ENCODE assay signal across 1 cellular context in the genomic region with DNA sequence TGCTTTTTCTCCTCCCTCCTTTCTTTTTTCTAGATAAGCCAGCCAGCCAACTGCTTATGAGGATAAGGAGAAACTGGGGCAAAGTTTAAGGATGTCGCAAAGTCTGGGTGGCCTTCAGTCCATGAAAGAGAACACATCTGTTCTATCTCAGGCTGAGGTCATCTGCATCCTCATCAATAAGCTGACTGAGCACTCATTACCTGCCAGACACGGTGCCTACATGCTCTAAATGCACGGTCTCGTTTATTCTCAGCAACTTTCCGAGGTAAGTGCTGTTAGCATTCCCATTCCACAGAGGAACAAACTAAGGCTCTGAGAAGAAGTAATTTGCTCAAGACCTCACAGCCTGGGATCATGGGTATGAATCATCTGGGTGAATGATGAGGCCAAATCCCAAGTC.
TF ChIP-seq lines count a peak whose summit lies in the region.

No MANE protein-coding gene starts in this region.

TF ChIP-seq in K562, 482 proteins besides CTCF, POLR2A, EP300 and RAD21 (continued from another document and continues in another):
- TF ChIP-seq, protein P1, sequence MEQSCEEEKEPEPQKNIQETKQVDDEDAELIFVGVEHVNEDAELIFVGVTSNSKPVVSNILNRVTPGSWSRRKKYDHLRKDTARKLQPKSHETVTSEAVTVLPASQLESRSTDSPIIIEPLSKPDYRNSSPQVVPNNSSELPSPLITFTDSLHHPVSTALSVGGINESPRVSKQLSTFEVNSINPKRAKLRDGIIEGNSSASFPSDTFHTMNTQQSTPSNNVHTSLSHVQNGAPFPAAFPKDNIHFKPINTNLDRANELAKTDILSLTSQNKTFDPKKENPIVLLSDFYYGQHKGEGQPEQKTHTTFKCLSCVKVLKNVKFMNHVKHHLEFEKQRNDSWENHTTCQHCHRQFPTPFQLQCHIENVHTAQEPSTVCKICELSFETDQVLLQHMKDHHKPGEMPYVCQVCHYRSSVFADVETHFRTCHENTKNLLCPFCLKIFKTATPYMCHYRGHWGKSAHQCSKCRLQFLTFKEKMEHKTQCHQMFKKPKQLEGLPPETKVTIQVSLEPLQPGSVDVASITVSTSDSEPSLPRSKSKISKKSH (CRISPR knock-in tag; IDR thresholded peaks at IDR 0.05) = no peak
- TF ChIP-seq ZNF212 (CRISPR knock-in tag; IDR thresholded peaks at IDR 0.05) (no peak), FOXA1 (IDR thresholded peaks at IDR 0.05; ENCODE audit: borderline replicate concordance) (no peak), FOXJ3 (CRISPR knock-in tag; IDR thresholded peaks at IDR 0.05) (no peak), HCFC1 (IDR thresholded peaks at IDR 0.05; ENCODE audit: low read depth, low read length) (no peak), ZNF121 (CRISPR knock-in tag; conservative IDR thresholded peaks at IDR 0.05) (no peak), MCM2 (IDR thresholded peaks at IDR 0.05; ENCODE audit: low read depth) (no peak), BCOR (IDR thresholded peaks at IDR 0.05) (peak; percentile 96), ARID1B (IDR thresholded peaks at IDR 0.05) (peak; percentile 67), BMI1 (IDR thresholded peaks at IDR 0.05; ENCODE audit: low read length) (no peak), ELF1 (tag; IDR thresholded peaks at IDR 0.05) (no peak), RBFOX2 (IDR thresholded peaks at IDR 0.05; ENCODE audit: low read depth, low read length) (no peak), TAF15 (IDR thresholded peaks at IDR 0.05; ENCODE audit: low read depth, low read length) (no peak), SRSF9 (IDR thresholded peaks at IDR 0.05; ENCODE audit: borderline replicate concordance, low read depth, low read length) (no peak), ZNF778 (CRISPR knock-in tag; IDR thresholded peaks at IDR 0.05) (no peak), ADNP (tag; IDR thresholded peaks at IDR 0.05) (peak; percentile 80; the same call in 1 of the 2 replicates), XRCC3 (IDR thresholded peaks at IDR 0.05) (no peak), ZNF165 (CRISPR knock-in tag; IDR thresholded peaks at IDR 0.05; ENCODE audit: borderline replicate concordance) (no peak), POLR3A (IDR thresholded peaks at IDR 0.05; ENCODE audit: borderline replicate concordance, extremely low read depth, insufficient read depth, insufficient read length) (no peak), FOXM1 (IDR thresholded peaks at IDR 0.05; ENCODE audit: low read depth) (no peak), FOXM1 (CRISPR knock-in tag; IDR thresholded peaks at IDR 0.05; ENCODE audit: low read depth) (no peak), ILF3 (IDR thresholded peaks at IDR 0.05; ENCODE audit: borderline replicate concordance) (no peak), CBFA2T2 (conservative IDR thresholded peaks at IDR 0.05) (peak; percentile 71), ZNF766 (CRISPR knock-in tag; conservative IDR thresholded peaks at IDR 0.05) (no peak), ATF1 (CRISPR knock-in tag; IDR thresholded peaks at IDR 0.05) (no peak), ATF1 (tag; IDR thresholded peaks at IDR 0.05) (no peak), ZNF644 (tag; IDR thresholded peaks at IDR 0.05; ENCODE audit: low read depth) (no peak), CREBBP (IDR thresholded peaks at IDR 0.05; ENCODE audit: low read depth, low read length) (no peak), HMGN3 (IDR thresholded peaks at IDR 0.05; ENCODE audit: borderline replicate concordance, extremely low read depth, insufficient read length, low read depth, low read length) (no peak), NFE2 (IDR thresholded peaks at IDR 0.05; ENCODE audit: low read depth) (no peak), NRF1 (conservative IDR thresholded peaks at IDR 0.05 in 1 of 2, IDR thresholded peaks at IDR 0.05 in 1 of 2) (no peak), ZNF507 (tag; conservative IDR thresholded peaks at IDR 0.05) (no peak), HMG20B (CRISPR knock-in tag; IDR thresholded peaks at IDR 0.05) (no peak)
- TF ChIP-seq, protein P2, sequence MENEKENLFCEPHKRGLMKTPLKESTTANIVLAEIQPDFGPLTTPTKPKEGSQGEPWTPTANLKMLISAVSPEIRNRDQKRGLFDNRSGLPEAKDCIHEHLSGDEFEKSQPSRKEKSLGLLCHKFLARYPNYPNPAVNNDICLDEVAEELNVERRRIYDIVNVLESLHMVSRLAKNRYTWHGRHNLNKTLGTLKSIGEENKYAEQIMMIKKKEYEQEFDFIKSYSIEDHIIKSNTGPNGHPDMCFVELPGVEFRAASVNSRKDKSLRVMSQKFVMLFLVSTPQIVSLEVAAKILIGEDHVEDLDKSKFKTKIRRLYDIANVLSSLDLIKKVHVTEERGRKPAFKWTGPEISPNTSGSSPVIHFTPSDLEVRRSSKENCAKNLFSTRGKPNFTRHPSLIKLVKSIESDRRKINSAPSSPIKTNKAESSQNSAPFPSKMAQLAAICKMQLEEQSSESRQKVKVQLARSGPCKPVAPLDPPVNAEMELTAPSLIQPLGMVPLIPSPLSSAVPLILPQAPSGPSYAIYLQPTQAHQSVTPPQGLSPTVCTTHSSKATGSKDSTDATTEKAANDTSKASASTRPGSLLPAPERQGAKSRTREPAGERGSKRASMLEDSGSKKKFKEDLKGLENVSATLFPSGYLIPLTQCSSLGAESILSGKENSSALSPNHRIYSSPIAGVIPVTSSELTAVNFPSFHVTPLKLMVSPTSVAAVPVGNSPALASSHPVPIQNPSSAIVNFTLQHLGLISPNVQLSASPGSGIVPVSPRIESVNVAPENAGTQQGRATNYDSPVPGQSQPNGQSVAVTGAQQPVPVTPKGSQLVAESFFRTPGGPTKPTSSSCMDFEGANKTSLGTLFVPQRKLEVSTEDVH (IDR thresholded peaks at IDR 0.05; ENCODE audit: low read depth, partially characterized antibody) = no peak
- TF ChIP-seq, protein P3, sequence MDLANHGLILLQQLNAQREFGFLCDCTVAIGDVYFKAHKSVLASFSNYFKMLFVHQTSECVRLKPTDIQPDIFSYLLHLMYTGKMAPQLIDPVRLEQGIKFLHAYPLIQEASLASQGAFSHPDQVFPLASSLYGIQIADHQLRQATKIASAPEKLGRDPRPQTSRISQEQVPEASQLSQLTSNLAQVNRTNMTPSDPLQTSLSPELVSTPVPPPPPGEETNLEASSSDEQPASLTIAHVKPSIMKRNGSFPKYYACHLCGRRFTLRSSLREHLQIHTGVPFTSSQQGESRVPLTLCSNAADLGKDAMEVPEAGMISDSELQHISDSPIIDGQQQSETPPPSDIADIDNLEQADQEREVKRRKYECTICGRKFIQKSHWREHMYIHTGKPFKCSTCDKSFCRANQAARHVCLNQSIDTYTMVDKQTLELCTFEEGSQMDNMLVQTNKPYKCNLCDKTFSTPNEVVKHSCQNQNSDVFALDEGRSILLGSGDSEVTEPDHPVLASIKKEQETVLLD (IDR thresholded peaks at IDR 0.05) = no peak
- TF ChIP-seq, protein P4, sequence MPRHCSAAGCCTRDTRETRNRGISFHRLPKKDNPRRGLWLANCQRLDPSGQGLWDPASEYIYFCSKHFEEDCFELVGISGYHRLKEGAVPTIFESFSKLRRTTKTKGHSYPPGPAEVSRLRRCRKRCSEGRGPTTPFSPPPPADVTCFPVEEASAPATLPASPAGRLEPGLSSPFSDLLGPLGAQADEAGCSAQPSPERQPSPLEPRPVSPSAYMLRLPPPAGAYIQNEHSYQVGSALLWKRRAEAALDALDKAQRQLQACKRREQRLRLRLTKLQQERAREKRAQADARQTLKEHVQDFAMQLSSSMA (CRISPR knock-in tag; IDR thresholded peaks at IDR 0.05) = no peak
- TF ChIP-seq, protein P5, sequence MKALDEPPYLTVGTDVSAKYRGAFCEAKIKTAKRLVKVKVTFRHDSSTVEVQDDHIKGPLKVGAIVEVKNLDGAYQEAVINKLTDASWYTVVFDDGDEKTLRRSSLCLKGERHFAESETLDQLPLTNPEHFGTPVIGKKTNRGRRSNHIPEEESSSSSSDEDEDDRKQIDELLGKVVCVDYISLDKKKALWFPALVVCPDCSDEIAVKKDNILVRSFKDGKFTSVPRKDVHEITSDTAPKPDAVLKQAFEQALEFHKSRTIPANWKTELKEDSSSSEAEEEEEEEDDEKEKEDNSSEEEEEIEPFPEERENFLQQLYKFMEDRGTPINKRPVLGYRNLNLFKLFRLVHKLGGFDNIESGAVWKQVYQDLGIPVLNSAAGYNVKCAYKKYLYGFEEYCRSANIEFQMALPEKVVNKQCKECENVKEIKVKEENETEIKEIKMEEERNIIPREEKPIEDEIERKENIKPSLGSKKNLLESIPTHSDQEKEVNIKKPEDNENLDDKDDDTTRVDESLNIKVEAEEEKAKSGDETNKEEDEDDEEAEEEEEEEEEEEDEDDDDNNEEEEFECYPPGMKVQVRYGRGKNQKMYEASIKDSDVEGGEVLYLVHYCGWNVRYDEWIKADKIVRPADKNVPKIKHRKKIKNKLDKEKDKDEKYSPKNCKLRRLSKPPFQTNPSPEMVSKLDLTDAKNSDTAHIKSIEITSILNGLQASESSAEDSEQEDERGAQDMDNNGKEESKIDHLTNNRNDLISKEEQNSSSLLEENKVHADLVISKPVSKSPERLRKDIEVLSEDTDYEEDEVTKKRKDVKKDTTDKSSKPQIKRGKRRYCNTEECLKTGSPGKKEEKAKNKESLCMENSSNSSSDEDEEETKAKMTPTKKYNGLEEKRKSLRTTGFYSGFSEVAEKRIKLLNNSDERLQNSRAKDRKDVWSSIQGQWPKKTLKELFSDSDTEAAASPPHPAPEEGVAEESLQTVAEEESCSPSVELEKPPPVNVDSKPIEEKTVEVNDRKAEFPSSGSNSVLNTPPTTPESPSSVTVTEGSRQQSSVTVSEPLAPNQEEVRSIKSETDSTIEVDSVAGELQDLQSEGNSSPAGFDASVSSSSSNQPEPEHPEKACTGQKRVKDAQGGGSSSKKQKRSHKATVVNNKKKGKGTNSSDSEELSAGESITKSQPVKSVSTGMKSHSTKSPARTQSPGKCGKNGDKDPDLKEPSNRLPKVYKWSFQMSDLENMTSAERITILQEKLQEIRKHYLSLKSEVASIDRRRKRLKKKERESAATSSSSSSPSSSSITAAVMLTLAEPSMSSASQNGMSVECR (CRISPR knock-in tag; IDR thresholded peaks at IDR 0.05) = no peak
- TF ChIP-seq, protein P6, sequence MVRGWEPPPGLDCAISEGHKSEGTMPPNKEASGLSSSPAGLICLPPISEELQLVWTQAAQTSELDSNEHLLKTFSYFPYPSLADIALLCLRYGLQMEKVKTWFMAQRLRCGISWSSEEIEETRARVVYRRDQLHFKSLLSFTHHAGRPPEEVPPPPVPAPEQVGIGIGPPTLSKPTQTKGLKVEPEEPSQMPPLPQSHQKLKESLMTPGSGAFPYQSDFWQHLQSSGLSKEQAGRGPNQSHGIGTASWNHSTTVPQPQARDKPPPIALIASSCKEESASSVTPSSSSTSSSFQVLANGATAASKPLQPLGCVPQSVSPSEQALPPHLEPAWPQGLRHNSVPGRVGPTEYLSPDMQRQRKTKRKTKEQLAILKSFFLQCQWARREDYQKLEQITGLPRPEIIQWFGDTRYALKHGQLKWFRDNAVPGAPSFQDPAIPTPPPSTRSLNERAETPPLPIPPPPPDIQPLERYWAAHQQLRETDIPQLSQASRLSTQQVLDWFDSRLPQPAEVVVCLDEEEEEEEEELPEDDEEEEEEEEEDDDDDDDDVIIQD (CRISPR knock-in tag; IDR thresholded peaks at IDR 0.05) = no peak
- TF ChIP-seq, protein P7, sequence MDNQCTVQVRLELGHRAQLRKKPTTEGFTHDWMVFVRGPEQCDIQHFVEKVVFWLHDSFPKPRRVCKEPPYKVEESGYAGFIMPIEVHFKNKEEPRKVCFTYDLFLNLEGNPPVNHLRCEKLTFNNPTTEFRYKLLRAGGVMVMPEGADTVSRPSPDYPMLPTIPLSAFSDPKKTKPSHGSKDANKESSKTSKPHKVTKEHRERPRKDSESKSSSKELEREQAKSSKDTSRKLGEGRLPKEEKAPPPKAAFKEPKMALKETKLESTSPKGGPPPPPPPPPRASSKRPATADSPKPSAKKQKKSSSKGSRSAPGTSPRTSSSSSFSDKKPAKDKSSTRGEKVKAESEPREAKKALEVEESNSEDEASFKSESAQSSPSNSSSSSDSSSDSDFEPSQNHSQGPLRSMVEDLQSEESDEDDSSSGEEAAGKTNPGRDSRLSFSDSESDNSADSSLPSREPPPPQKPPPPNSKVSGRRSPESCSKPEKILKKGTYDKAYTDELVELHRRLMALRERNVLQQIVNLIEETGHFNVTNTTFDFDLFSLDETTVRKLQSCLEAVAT (IDR thresholded peaks at IDR 0.05) = no peak
- TF ChIP-seq, protein P8, sequence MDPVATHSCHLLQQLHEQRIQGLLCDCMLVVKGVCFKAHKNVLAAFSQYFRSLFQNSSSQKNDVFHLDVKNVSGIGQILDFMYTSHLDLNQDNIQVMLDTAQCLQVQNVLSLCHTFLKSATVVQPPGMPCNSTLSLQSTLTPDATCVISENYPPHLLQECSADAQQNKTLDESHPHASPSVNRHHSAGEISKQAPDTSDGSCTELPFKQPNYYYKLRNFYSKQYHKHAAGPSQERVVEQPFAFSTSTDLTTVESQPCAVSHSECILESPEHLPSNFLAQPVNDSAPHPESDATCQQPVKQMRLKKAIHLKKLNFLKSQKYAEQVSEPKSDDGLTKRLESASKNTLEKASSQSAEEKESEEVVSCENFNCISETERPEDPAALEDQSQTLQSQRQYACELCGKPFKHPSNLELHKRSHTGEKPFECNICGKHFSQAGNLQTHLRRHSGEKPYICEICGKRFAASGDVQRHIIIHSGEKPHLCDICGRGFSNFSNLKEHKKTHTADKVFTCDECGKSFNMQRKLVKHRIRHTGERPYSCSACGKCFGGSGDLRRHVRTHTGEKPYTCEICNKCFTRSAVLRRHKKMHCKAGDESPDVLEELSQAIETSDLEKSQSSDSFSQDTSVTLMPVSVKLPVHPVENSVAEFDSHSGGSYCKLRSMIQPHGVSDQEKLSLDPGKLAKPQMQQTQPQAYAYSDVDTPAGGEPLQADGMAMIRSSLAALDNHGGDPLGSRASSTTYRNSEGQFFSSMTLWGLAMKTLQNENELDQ (CRISPR knock-in tag; IDR thresholded peaks at IDR 0.05; ENCODE audit: borderline replicate concordance) = no peak
- TF ChIP-seq, protein P9, sequence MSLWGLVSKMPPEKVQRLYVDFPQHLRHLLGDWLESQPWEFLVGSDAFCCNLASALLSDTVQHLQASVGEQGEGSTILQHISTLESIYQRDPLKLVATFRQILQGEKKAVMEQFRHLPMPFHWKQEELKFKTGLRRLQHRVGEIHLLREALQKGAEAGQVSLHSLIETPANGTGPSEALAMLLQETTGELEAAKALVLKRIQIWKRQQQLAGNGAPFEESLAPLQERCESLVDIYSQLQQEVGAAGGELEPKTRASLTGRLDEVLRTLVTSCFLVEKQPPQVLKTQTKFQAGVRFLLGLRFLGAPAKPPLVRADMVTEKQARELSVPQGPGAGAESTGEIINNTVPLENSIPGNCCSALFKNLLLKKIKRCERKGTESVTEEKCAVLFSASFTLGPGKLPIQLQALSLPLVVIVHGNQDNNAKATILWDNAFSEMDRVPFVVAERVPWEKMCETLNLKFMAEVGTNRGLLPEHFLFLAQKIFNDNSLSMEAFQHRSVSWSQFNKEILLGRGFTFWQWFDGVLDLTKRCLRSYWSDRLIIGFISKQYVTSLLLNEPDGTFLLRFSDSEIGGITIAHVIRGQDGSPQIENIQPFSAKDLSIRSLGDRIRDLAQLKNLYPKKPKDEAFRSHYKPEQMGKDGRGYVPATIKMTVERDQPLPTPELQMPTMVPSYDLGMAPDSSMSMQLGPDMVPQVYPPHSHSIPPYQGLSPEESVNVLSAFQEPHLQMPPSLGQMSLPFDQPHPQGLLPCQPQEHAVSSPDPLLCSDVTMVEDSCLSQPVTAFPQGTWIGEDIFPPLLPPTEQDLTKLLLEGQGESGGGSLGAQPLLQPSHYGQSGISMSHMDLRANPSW (CRISPR knock-in tag; IDR thresholded peaks at IDR 0.05) = no peak
- TF ChIP-seq, protein P10, sequence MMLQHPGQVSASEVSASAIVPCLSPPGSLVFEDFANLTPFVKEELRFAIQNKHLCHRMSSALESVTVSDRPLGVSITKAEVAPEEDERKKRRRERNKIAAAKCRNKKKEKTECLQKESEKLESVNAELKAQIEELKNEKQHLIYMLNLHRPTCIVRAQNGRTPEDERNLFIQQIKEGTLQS (IDR thresholded peaks at IDR 0.05) = no peak
- TF ChIP-seq, protein P10 (CRISPR knock-in tag; conservative IDR thresholded peaks at IDR 0.05) = no peak
